ENCODE assay signal across 21 cellular contexts in the genomic region with DNA sequence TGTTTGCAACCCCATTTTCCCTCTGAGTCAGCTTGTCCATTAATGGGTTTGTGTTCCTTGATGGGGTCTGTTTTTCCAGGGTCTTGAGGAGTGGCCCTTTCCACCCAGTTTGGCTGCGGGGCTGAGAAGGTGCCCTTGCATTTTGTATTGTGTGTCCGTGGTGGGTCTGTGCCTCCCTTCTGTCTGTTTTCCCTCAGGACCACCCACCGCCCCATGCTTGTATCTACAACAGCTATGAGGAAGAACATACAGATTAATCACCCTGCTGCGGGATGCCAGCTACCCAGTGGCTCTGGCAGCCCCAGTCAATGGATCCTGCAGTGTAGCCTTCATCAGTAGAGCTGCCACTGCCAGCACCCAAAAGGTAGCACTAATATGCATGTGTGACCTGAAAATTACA.
DNase-seq lines count a peak whose midpoint lies in the region; ATAC-seq and TF ChIP-seq lines count a peak whose summit lies in the region.
"Had no signal": no experiment of that assay in that cellular context is flagged by ENCODE, and none has a peak within 500 bp of the region (broad histone marks: within the 10 kb centered on the region; RNA-seq: fewer than 3 reads in every experiment).

No MANE protein-coding gene starts in this region.

- H3K9me3 ChIP-seq in right cardiac atrium (ENCODE audit: control insufficient read depth, low read length) (no peaks in the 10 kb centered on the region), endodermal cell (ENCODE audit: control insufficient read depth, low read length) (no peaks in the 10 kb centered on the region), breast epithelium (no peaks in the 10 kb centered on the region)
- H3K9me3 ChIP-seq: suprapubic skin, uterus had no signal

- no peaks in the 10 kb centered on the region for H3K9me3 Mint-ChIP-seq in endodermal cell
- H3K9me3 Mint-ChIP-seq: activated naive CD8-positive, alpha-beta T cell treated with anti-CD3 and anti-CD28 coated beads, Interleukin-2, amount 50 U/mL, for 24 hours; natural killer cell treated with Interleukin-12 subunit alpha and Interleukin-12 subunit beta and Interleukin-15 and Interleukin-18, amount 100 ng/mL, for 72 hours had no signal

- no peaks in the 10 kb centered on the region for H3K27me3 ChIP-seq in right cardiac atrium (ENCODE audit: control insufficient read depth, insufficient read depth)
- no peaks in the 10 kb centered on the region for H3K27me3 ChIP-seq in endodermal cell (ENCODE audit: control insufficient read depth, insufficient read depth, low read length, poor library complexity, severe bottlenecking)
- no peaks in the 10 kb centered on the region for H3K27me3 ChIP-seq in brain microvascular endothelial cell (replicated peaks)
- H3K27me3 ChIP-seq in breast epithelium, result no peaks in the 10 kb centered on the region
- H3K27me3 ChIP-seq: uterus had no signal

- H3K4me3 Mint-ChIP-seq in endodermal cell, result no peak overlapping the region
- H3K4me3 Mint-ChIP-seq: activated naive CD8-positive, alpha-beta T cell treated with anti-CD3 and anti-CD28 coated beads, Interleukin-2, amount 50 U/mL, for 24 hours; natural killer cell treated with Interleukin-12 subunit alpha and Interleukin-12 subunit beta and Interleukin-15 and Interleukin-18, amount 100 ng/mL, for 72 hours had no signal

- no peaks in the 10 kb centered on the region for H3K36me3 Mint-ChIP-seq in endodermal cell (ENCODE audit: low read depth)
- H3K36me3 Mint-ChIP-seq: natural killer cell treated with Interleukin-12 subunit alpha and Interleukin-12 subunit beta and Interleukin-15 and Interleukin-18, amount 100 ng/mL, for 72 hours had no signal

- no peak for TF ChIP-seq CTCF in endodermal cell (conservative IDR thresholded peaks at IDR 0.05)
- TF ChIP-seq CTCF in brain microvascular endothelial cell (IDR thresholded peaks at IDR 0.05; ENCODE audit: low read depth, low read length, missing control alignments), result no peak
- TF ChIP-seq CTCF in breast epithelium (IDR thresholded peaks at IDR 0.05), result no peak

- peak overlapping the region; percentile 44 for H3K27ac ChIP-seq in right cardiac atrium (ENCODE audit: low read length)
- H3K27ac ChIP-seq in endodermal cell (ENCODE audit: low read depth, low read length), result no peak overlapping the region
- no peak overlapping the region for H3K27ac ChIP-seq in brain microvascular endothelial cell
- no peak overlapping the region for H3K27ac ChIP-seq in breast epithelium
- H3K27ac ChIP-seq: epithelial cell of prostate, suprapubic skin had no signal

- peaks cover 34% of the 10 kb centered on the region for H3K4me1 ChIP-seq in right cardiac atrium (ENCODE audit: control insufficient read depth, insufficient read depth, low read length)
- H3K4me1 ChIP-seq in endodermal cell (ENCODE audit: control insufficient read depth, insufficient read depth, low read length), result no peaks in the 10 kb centered on the region
- H3K4me1 ChIP-seq in breast epithelium, result peaks cover 10 to 26% of the 10 kb centered on the region in 2 donors

- ATAC-seq in right cardiac atrium (no peak), Right ventricle myocardium superior (ENCODE audit: poor library complexity) (no peak), GM21390 (IDR thresholded peaks at IDR 0.05; ENCODE audit: unreplicated experiment) (no peak)
- ATAC-seq: activated naive CD8-positive, alpha-beta T cell treated with anti-CD3 and anti-CD28 coated beads, Interleukin-2, amount 50 U/mL, for 24 hours; natural killer cell treated with Interleukin-12 subunit alpha and Interleukin-12 subunit beta and Interleukin-15 and Interleukin-18, amount 100 ng/mL, for 72 hours had no signal

- no peak overlapping the region for H3K9ac ChIP-seq in endodermal cell (ENCODE audit: extremely low read depth, low read length, poor library complexity, severe bottlenecking)

- intact Hi-C loops in right cardiac atrium (cut with DNase I) (loop anchor here (10.0 kb wide), 1 partner anchor 234 kb away; a partner anchor contains a TSS), Right ventricle myocardium superior (cut with DNase I) (loop anchor here (10.0 kb wide), 1 partner anchor 484 kb away; no protein-coding TSS in a partner anchor), posterior vena cava (cut with DNase I) (loop anchor here in 1 of 2 donors (10.0 kb wide), 1 partner anchor 484 kb away; no protein-coding TSS in a partner anchor), breast epithelium (cut with DNase I; ENCODE audit: low total_unique reads) (no loop called here)

- no peak overlapping the region for H3K27ac Mint-ChIP-seq in endodermal cell
- H3K27ac Mint-ChIP-seq: activated naive CD8-positive, alpha-beta T cell treated with anti-CD3 and anti-CD28 coated beads, Interleukin-2, amount 50 U/mL, for 24 hours; natural killer cell treated with Interleukin-12 subunit alpha and Interleukin-12 subunit beta and Interleukin-15 and Interleukin-18, amount 100 ng/mL, for 72 hours had no signal

- DNase-seq in right cardiac atrium (no peak), Right ventricle myocardium superior (no peak), endodermal cell (peak; percentile 51), posterior vena cava (ENCODE audit: low spot score) (peak; percentile 32), brain microvascular endothelial cell (no peak), breast epithelium (ENCODE audit: low spot score in 2 of 2) (no peak)
- DNase-seq in stimulated activated CD4-positive, alpha-beta T cell treated with anti-CD3 and anti-CD28 coated beads, Interleukin-15, amount 100 ng/mL, for 24 hours, result no peak
- DNase-seq: activated naive CD4-positive, alpha-beta T cell; activated naive CD8-positive, alpha-beta T cell treated with anti-CD3 and anti-CD28 coated beads, Interleukin-2, amount 50 U/mL, for 24 hours; activated T-cell treated with anti-CD3 and anti-CD28 coated beads, Interleukin-2, amount 50 U/mL, for 48 hours; cerebellar nuclear complex; effector CD8-positive, alpha-beta T cell; NCI-H1048; occipital lobe; RPMI8226; stimulated activated naive CD4-positive, alpha-beta T cell treated with Interleukin-2 at 50 U/mL for 16 hours; uterus had no signal

- no peaks in the 10 kb centered on the region for H3K27me3 Mint-ChIP-seq in endodermal cell (ENCODE audit: insufficient read depth)

- H3K4me1 Mint-ChIP-seq in endodermal cell, result peaks cover 30% of the 10 kb centered on the region

- H3K4me3 ChIP-seq in right cardiac atrium (ENCODE audit: low read length), result no peak overlapping the region
- no peak overlapping the region for H3K4me3 ChIP-seq in endodermal cell (ENCODE audit: low read length)
- no peak overlapping the region for H3K4me3 ChIP-seq in brain microvascular endothelial cell (ENCODE audit: low read depth, low read length)
- H3K4me3 ChIP-seq in breast epithelium, result no peak overlapping the region
- H3K4me3 ChIP-seq: suprapubic skin, uterus had no signal

- H3K36me3 ChIP-seq in endodermal cell (ENCODE audit: control insufficient read depth, insufficient read depth, low read length) (no peaks in the 10 kb centered on the region), brain microvascular endothelial cell (replicated peaks) (no peaks in the 10 kb centered on the region), breast epithelium (no peaks in the 10 kb centered on the region)
- H3K36me3 ChIP-seq: suprapubic skin, uterus had no signal

- in situ Hi-C loops in brain microvascular endothelial cell (cut with HindIII; ENCODE audit: low pct_ligation_motif_present, low sequenced_read_pairs), result no loop called here

- TF ChIP-seq POLR2A in breast epithelium (IDR thresholded peaks at IDR 0.05), result no peak

- WGBS in right cardiac atrium, result 91% methylated on average over 4 of the region's 4 CpGs
- 92 to 100% methylated on average over 1 to 4 of the region's 4 CpGs for WGBS in endodermal cell (ENCODE audit: insufficient coverage in 1 of 2, insufficient read length in 1 of 2), 2 experiments

Comparison
In these comparisons a context has a peak if more than half of its experiments do, and no peak if none do; other contexts are left out.
1. DNase-seq: peak in endodermal cell (single experiment) and posterior vena cava (single experiment); none in right cardiac atrium (0 of 3), Right ventricle myocardium superior (single experiment), brain microvascular endothelial cell (single experiment), breast epithelium (0 of 2) and stimulated activated CD4-positive, alpha-beta T cell treated with anti-CD3 and anti-CD28 coated beads, Interleukin-15, amount 100 ng/mL, for 24 hours (single experiment).